In the genomic region with DNA sequence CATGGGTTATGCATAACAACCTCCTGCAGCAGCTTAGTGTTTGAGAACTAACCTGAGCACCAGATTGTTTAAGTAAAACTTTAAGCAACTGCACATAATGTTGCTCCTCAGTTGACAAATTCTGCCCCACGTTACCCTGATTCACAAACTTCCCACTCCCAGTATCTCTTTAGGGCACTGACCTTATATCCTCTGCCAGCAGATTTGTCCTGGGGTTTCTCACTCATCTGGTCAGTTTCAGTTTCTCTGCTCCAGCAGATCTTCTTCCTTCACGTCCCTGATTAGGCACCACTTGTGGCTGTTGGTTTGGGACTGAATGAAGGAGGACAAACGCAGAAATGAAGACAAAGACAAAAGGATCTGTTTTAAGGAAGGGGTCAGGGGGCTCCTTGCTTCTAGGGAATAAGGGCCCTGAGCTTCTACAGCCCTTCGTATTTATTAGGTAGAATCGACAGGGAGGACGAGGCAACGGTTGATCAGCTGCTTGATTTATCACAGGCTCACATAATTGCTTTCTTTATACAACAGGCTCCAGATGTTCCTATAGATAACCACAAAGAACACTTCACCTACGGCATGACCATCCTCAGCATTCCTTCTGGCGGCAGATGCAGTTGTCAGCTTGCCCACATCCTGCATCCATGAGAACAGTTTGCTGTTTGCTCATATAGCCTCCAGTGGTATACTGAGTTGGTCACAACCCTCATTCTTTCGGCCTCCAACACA, we compare ENCODE assay signal across 20 cellular contexts. TPM values are rescaled to one million over a fixed set of nuclear protein-coding genes. Genes with fewer than 3 reads are reported as not detected.
A peak's percentile ranks its signal among the peaks of the same experiment; 100 is the strongest.
DNase-seq lines count a peak whose midpoint lies in the region; ATAC-seq, FAIRE-seq and TF ChIP-seq lines count a peak whose summit lies in the region.
"Had no signal": no experiment of that assay in that cellular context is flagged by ENCODE, and none has a peak within 500 bp of the region (broad histone marks: within the 10 kb centered on the region; RNA-seq: fewer than 3 reads in every experiment).

No MANE protein-coding gene starts in this region.

- H3K4me2 ChIP-seq in keratinocyte (ENCODE audit: control insufficient read depth, extremely low read depth, insufficient read depth, low read depth, low read length) = peak overlapping the region; percentile 19
- no peak overlapping the region for H3K4me2 ChIP-seq in OCI-LY7 (ENCODE audit: low read length)

- no peaks in the 10 kb centered on the region for H3K9me2 ChIP-seq in OCI-LY7 (ENCODE audit: insufficient read depth, low read length)

- H3K27ac ChIP-seq in keratinocyte (ENCODE audit: control insufficient read depth, insufficient read depth, low read length) (peak overlapping the region; percentile 63), upper lobe of right lung (no peak overlapping the region), OCI-LY7 (ENCODE audit: low read depth, low read length, poor library complexity, severe bottlenecking) (no peak overlapping the region)

- in situ Hi-C loops in SK-MEL-5 (cut with HindIII; ENCODE audit: low pct_unique_long_range_greater_than_20kb, low sequenced_read_pairs) = no loop called here

- peaks cover 11% of the 10 kb centered on the region for H3K4me1 ChIP-seq in keratinocyte (ENCODE audit: control insufficient read depth, extremely low read depth, insufficient read depth, low read length)
- H3K4me1 ChIP-seq in upper lobe of right lung = peaks cover 3% of the 10 kb centered on the region
- H3K4me1 ChIP-seq in OCI-LY7 (ENCODE audit: insufficient read depth, low read length, poor library complexity, severe bottlenecking) = peaks cover 7% of the 10 kb centered on the region
- H3K4me1 ChIP-seq: BE2C had no signal

- no peak for TF ChIP-seq CTCF in AG10803 (conservative IDR thresholded peaks at IDR 0.05; ENCODE audit: low read length)
- no peak for TF ChIP-seq CTCF in keratinocyte (optimal IDR thresholded peaks at IDR 0.05 in 1 of 3, IDR thresholded peaks at IDR 0.05 in 1 of 3, conservative IDR thresholded peaks at IDR 0.05 in 1 of 3; ENCODE audit: extremely low read depth in 1 of 3, insufficient read depth in 2 of 3, low read length in 3 of 3)
- no peak for TF ChIP-seq CTCF in upper lobe of right lung (IDR thresholded peaks at IDR 0.05)
- TF ChIP-seq CTCF in OCI-LY7 (conservative IDR thresholded peaks at IDR 0.05; ENCODE audit: low read length) = no peak

- H3K27me3 ChIP-seq in keratinocyte (ENCODE audit: control insufficient read depth, extremely low read depth, insufficient read depth, low read length) (no peaks in the 10 kb centered on the region), upper lobe of right lung (no peaks in the 10 kb centered on the region)
- H3K27me3 ChIP-seq: BE2C had no signal

- ATAC-seq in upper lobe of right lung (no peak), GM21529 (IDR thresholded peaks at IDR 0.05; ENCODE audit: unreplicated experiment) (no peak)
- ATAC-seq: left cardiac atrium, PC-3 had no signal

- no peak overlapping the region for H3K9ac ChIP-seq in keratinocyte (ENCODE audit: control insufficient read depth, extremely low read depth, insufficient read depth, low read length)

- FAIRE-seq in keratinocyte (lab: Jason Lieb, UNC) = peak; percentile 67
- FAIRE-seq: A204.1, endometrium had no signal

- dilution Hi-C loops in keratinocyte (cut with MboI; ENCODE audit: extremely low pct_ligation_motif_present, low sequenced_read_pairs) = no loop called here

- H3K79me2 ChIP-seq in keratinocyte (ENCODE audit: control insufficient read depth, insufficient read depth, low read length) (no peaks in the 10 kb centered on the region), OCI-LY7 (ENCODE audit: insufficient read depth, low read depth, low read length) (no peaks in the 10 kb centered on the region)

- no TSS peak for BruUV-seq in OCI-LY7 (replicated peaks; lab: Mats Ljungman, UMichigan)

- H3K9me1 ChIP-seq in keratinocyte (ENCODE audit: control insufficient read depth, extremely low read depth, insufficient read depth, low read length) = no peaks in the 10 kb centered on the region

- no peak overlapping the region for H3K4me3 ChIP-seq in AG10803 (ENCODE audit: low read length)
- no peak overlapping the region for H3K4me3 ChIP-seq in keratinocyte (ENCODE audit: control insufficient read depth in 2 of 3, extremely low read depth in 1 of 3, insufficient read depth in 2 of 3, low read depth in 1 of 3, low read length in 3 of 3)
- H3K4me3 ChIP-seq in upper lobe of right lung = no peak overlapping the region
- no peak overlapping the region for H3K4me3 ChIP-seq in OCI-LY7 (ENCODE audit: low read depth, low read length, poor library complexity, severe bottlenecking)

- H2AFZ ChIP-seq in keratinocyte (ENCODE audit: control insufficient read depth, low read length) (no peak overlapping the region), OCI-LY7 (ENCODE audit: low read length) (no peak overlapping the region)

- CTCF ChIA-PET in OCI-LY7 (lab: Charles Lee; ENCODE audit: unreplicated experiment) = no interaction called here

- peaks cover 7% of the 10 kb centered on the region for H3K9me3 ChIP-seq in keratinocyte (ENCODE audit: control insufficient read depth, low read depth, low read length)
- H3K9me3 ChIP-seq in upper lobe of right lung = no peaks in the 10 kb centered on the region
- H3K9me3 ChIP-seq in OCI-LY7 (ENCODE audit: low read length) = peaks cover 7% of the 10 kb centered on the region; the same call in 1 of the 2 replicates
- H3K9me3 ChIP-seq: BE2C had no signal

- H4K20me1 ChIP-seq in keratinocyte (ENCODE audit: control insufficient read depth, extremely low read depth, insufficient read depth, low read length) = no peaks in the 10 kb centered on the region
- no peaks in the 10 kb centered on the region for H4K20me1 ChIP-seq in OCI-LY7 (ENCODE audit: insufficient read depth, low read length)

- POLR2A ChIA-PET in OCI-LY7 (lab: Charles Lee) = interaction anchor here (0.7 kb wide), 1 partner anchor 10 kb away, joined by 3 read pairs; no protein-coding TSS in a partner anchor

- intact Hi-C loops in upper lobe of right lung (cut with DNase I) = no loop called here
- intact Hi-C loops in OCI-LY7 (cut with micrococcal nuclease; ENCODE audit: unreplicated experiment) = no loop called here

- H3K36me3 ChIP-seq in keratinocyte (ENCODE audit: control insufficient read depth in 2 of 2, extremely low read depth in 1 of 2, insufficient read depth in 2 of 2, low read length in 2 of 2) (no peaks in the 10 kb centered on the region), upper lobe of right lung (no peaks in the 10 kb centered on the region), OCI-LY7 (ENCODE audit: insufficient read depth, low read length) (no peaks in the 10 kb centered on the region)
- H3K36me3 ChIP-seq: BE2C had no signal

- peak; percentile 18 for DNase-seq in AG10803 (ENCODE audit: low read depth)
- peak; percentile 79 for DNase-seq in SK-MEL-5 (ENCODE audit: low read depth, low spot score)
- DNase-seq in keratinocyte (ENCODE audit: low read depth, low spot score) = no peak
- DNase-seq in upper lobe of right lung = no peak
- DNase-seq in OCI-LY7 (ENCODE audit: low spot score) = no peak
- DNase-seq: activated CD4-positive, alpha-beta T cell treated with anti-CD3 and anti-CD28 coated beads for 4 hours; activated naive CD4-positive, alpha-beta T cell treated with anti-CD3 and anti-CD28 coated beads, Interleukin-2, amount 10 ng/mL, durations not matched to agents 7 days and 5 days; amygdala; BE2C; cortex of kidney; head of caudate nucleus; Kasumi-1; left cardiac atrium; mesendoderm; NCI-H187 treated with DMSO at 0.1 percent for 48 hours; PC-3; retina had no signal

RNA-seq across cellular contexts. Expression of gene ZNF689, which starts 13.5 kb away (rescaled TPM):
- total RNA-seq in SK-MEL-5 (2014; rRNA removed; shearing (Covaris generic)) = 23.0 TPM in 2 replicates
- 28.8 and 39.0 TPM in 2 replicates for polyA plus RNA-seq in SK-MEL-5 (2015; cell fraction: cytosol; rRNA removed)
- polyA plus RNA-seq in SK-MEL-5 (2015; cell fraction: nucleus; rRNA removed) = 19.6 and 19.9 TPM in 2 replicates
- 2.1 to 5.7 TPM (median 3.3 TPM) in 3 replicates for polyA plus RNA-seq in keratinocyte
- 0.50 TPM for polyA plus RNA-seq in keratinocyte (2011; ENCODE audit: low read depth)
- polyA plus RNA-seq in keratinocyte (2011; cell fraction: cytosol; rRNA removed) = 3.1 and 3.7 TPM in 2 replicates
- 3.2 and 3.9 TPM in 2 replicates for polyA plus RNA-seq in keratinocyte (2011; cell fraction: nucleus; rRNA removed)
- 1.3 and 6.5 TPM in 2 replicates for polyA plus RNA-seq in keratinocyte (2012; ENCODE audit: low replicate concordance)
- 4.4 to 7.4 TPM (median 6.0 TPM) in 3 replicates for polyA minus RNA-seq in keratinocyte
- 8.6 TPM for polyA minus RNA-seq in keratinocyte (2011; cell fraction: cytosol; rRNA and poly(A)+ RNA removed)
- 3.5 and 3.6 TPM in 2 replicates for polyA minus RNA-seq in keratinocyte (2011; cell fraction: nucleus; rRNA and poly(A)+ RNA removed)
- total RNA-seq in upper lobe of right lung (7.2 TPM), OCI-LY7 (2022) (15.5 and 16.7 TPM in 2 replicates)
- total RNA-seq in OCI-LY7 (2014; rRNA removed; shearing (Covaris generic)) = 13.1 and 15.0 TPM in 2 replicates

RNA-seq across cellular contexts. Expression of gene PRR14, which starts 27.0 kb away (rescaled TPM):
- total RNA-seq in SK-MEL-5 (2014; rRNA removed; shearing (Covaris generic)) = 3.0 and 5.0 TPM in 2 replicates
- polyA plus RNA-seq in SK-MEL-5 (2015; cell fraction: cytosol; rRNA removed) = 29.4 and 30.0 TPM in 2 replicates
- polyA plus RNA-seq in SK-MEL-5 (2015; cell fraction: nucleus; rRNA removed) = 45.8 and 59.4 TPM in 2 replicates
- polyA plus RNA-seq in keratinocyte = 4.3 to 7.4 TPM (median 4.8 TPM) in 3 replicates
- polyA plus RNA-seq in keratinocyte (2011; ENCODE audit: low read depth) = 17.8 TPM
- polyA plus RNA-seq in keratinocyte (2011; cell fraction: cytosol; rRNA removed) = 3.6 and 7.5 TPM in 2 replicates
- polyA plus RNA-seq in keratinocyte (2011; cell fraction: nucleus; rRNA removed) = 19.0 and 23.4 TPM in 2 replicates
- 21.1 and 33.1 TPM in 2 replicates for polyA plus RNA-seq in keratinocyte (2012; ENCODE audit: low replicate concordance)
- 2.3 to 12.0 TPM (median 4.2 TPM) in 3 replicates for polyA minus RNA-seq in keratinocyte
- polyA minus RNA-seq in keratinocyte (2011; cell fraction: cytosol; rRNA and poly(A)+ RNA removed) = 19.2 TPM
- 4.0 TPM in 2 replicates for polyA minus RNA-seq in keratinocyte (2011; cell fraction: nucleus; rRNA and poly(A)+ RNA removed)
- total RNA-seq in upper lobe of right lung = 48.2 TPM
- total RNA-seq in OCI-LY7 (2014; rRNA removed; shearing (Covaris generic)) = 33.2 and 35.2 TPM in 2 replicates
- 75.5 and 81.4 TPM in 2 replicates for total RNA-seq in OCI-LY7 (2022)

RNA-seq across cellular contexts. Expression of gene FBRS, which starts 34.5 kb away (rescaled TPM):
- total RNA-seq in SK-MEL-5 (2014; rRNA removed; shearing (Covaris generic)) = 8.8 and 8.9 TPM in 2 replicates
- polyA plus RNA-seq in SK-MEL-5 (2015; cell fraction: cytosol; rRNA removed) = 40.5 and 53.2 TPM in 2 replicates
- polyA plus RNA-seq in SK-MEL-5 (2015; cell fraction: nucleus; rRNA removed) = 78.2 and 83.6 TPM in 2 replicates
- 5.1 to 7.7 TPM (median 7.3 TPM) in 3 replicates for polyA plus RNA-seq in keratinocyte
- polyA plus RNA-seq in keratinocyte (2011; ENCODE audit: low read depth) = 9.2 TPM
- polyA plus RNA-seq in keratinocyte (2011; cell fraction: cytosol; rRNA removed) = 4.7 and 7.9 TPM in 2 replicates
- polyA plus RNA-seq in keratinocyte (2011; cell fraction: nucleus; rRNA removed) = 34.3 and 40.8 TPM in 2 replicates
- polyA plus RNA-seq in keratinocyte (2012; ENCODE audit: low replicate concordance) = 27.7 and 29.5 TPM in 2 replicates
- polyA minus RNA-seq in keratinocyte = 8.6 to 23.9 TPM (median 9.5 TPM) in 3 replicates
- 10.2 TPM for polyA minus RNA-seq in keratinocyte (2011; cell fraction: cytosol; rRNA and poly(A)+ RNA removed)
- 15.7 and 18.5 TPM in 2 replicates for polyA minus RNA-seq in keratinocyte (2011; cell fraction: nucleus; rRNA and poly(A)+ RNA removed)
- total RNA-seq in upper lobe of right lung (65.0 TPM), OCI-LY7 (2022) (89.8 and 97.5 TPM in 2 replicates)
- total RNA-seq in OCI-LY7 (2014; rRNA removed; shearing (Covaris generic)) = 31.8 and 36.8 TPM in 2 replicates

RNA-seq across cellular contexts. Expression of gene ZNF785, which starts 38.2 kb away (rescaled TPM):
- total RNA-seq in SK-MEL-5 (2014; rRNA removed; shearing (Covaris generic)) = 12.1 and 13.0 TPM in 2 replicates
- polyA plus RNA-seq in SK-MEL-5 (2015; cell fraction: cytosol; rRNA removed) = 12.7 and 13.3 TPM in 2 replicates
- polyA plus RNA-seq in SK-MEL-5 (2015; cell fraction: nucleus; rRNA removed) = 32.7 and 35.6 TPM in 2 replicates
- 3.4 to 4.6 TPM (median 4.1 TPM) in 3 replicates for polyA plus RNA-seq in keratinocyte
- 2.4 TPM for polyA plus RNA-seq in keratinocyte (2011; ENCODE audit: low read depth)
- 1.6 and 2.4 TPM in 2 replicates for polyA plus RNA-seq in keratinocyte (2011; cell fraction: cytosol; rRNA removed)
- 12.7 and 13.0 TPM in 2 replicates for polyA plus RNA-seq in keratinocyte (2011; cell fraction: nucleus; rRNA removed)
- polyA plus RNA-seq in keratinocyte (2012; ENCODE audit: low replicate concordance) = 4.0 and 5.0 TPM in 2 replicates
- polyA minus RNA-seq in keratinocyte = 2.4 to 5.2 TPM (median 3.0 TPM) in 3 replicates
- polyA minus RNA-seq in keratinocyte (2011; cell fraction: cytosol; rRNA and poly(A)+ RNA removed) = 4.8 TPM
- 3.8 and 5.4 TPM in 2 replicates for polyA minus RNA-seq in keratinocyte (2011; cell fraction: nucleus; rRNA and poly(A)+ RNA removed)
- total RNA-seq in upper lobe of right lung (16.3 TPM), OCI-LY7 (2022) (4.1 and 4.6 TPM in 2 replicates)
- total RNA-seq in OCI-LY7 (2014; rRNA removed; shearing (Covaris generic)) = 6.8 and 9.3 TPM in 2 replicates

RNA-seq across cellular contexts. Expression of gene ZNF688, which starts 52.2 kb away (rescaled TPM):
- total RNA-seq in SK-MEL-5 (2014; rRNA removed; shearing (Covaris generic)) = 16.3 and 23.4 TPM in 2 replicates
- 14.9 and 15.8 TPM in 2 replicates for polyA plus RNA-seq in SK-MEL-5 (2015; cell fraction: cytosol; rRNA removed)
- polyA plus RNA-seq in SK-MEL-5 (2015; cell fraction: nucleus; rRNA removed) = 11.1 and 14.3 TPM in 2 replicates
- polyA plus RNA-seq in keratinocyte = 3.8 to 4.9 TPM (median 4.3 TPM) in 3 replicates
- polyA plus RNA-seq in keratinocyte (2011; ENCODE audit: low read depth) = 4.8 TPM
- 1.9 and 5.0 TPM in 2 replicates for polyA plus RNA-seq in keratinocyte (2011; cell fraction: cytosol; rRNA removed)
- 8.3 and 8.5 TPM in 2 replicates for polyA plus RNA-seq in keratinocyte (2011; cell fraction: nucleus; rRNA removed)
- polyA plus RNA-seq in keratinocyte (2012; ENCODE audit: low replicate concordance) = 6.4 TPM in 2 replicates
- polyA minus RNA-seq in keratinocyte = 0.35 to 2.5 TPM (median 1.4 TPM) in 3 replicates
- polyA minus RNA-seq in keratinocyte (2011; cell fraction: cytosol; rRNA and poly(A)+ RNA removed) = 3.1 TPM
- 2.6 and 3.1 TPM in 2 replicates for polyA minus RNA-seq in keratinocyte (2011; cell fraction: nucleus; rRNA and poly(A)+ RNA removed)
- 13.1 TPM for total RNA-seq in upper lobe of right lung
- total RNA-seq in OCI-LY7 (2014; rRNA removed; shearing (Covaris generic)) = 17.5 and 19.8 TPM in 2 replicates
- 15.0 and 15.3 TPM in 2 replicates for total RNA-seq in OCI-LY7 (2022)

Comparison
In these comparisons a context has a peak if more than half of its experiments do, and no peak if none do; other contexts are left out.
1. DNase-seq: peak in AG10803 (single experiment) and SK-MEL-5 (single experiment); none in keratinocyte (single experiment), upper lobe of right lung (single experiment) and OCI-LY7 (single experiment).